8 cellular contexts compared by ENCODE assay signal in genomic region chr15:92693922-92694331, GRCh38. TPM values are rescaled to one million over a fixed set of nuclear protein-coding genes. Genes with fewer than 3 reads are reported as not detected.
DNase-seq lines count a peak whose midpoint lies in the region; ATAC-seq and TF ChIP-seq lines count a peak whose summit lies in the region.

No MANE protein-coding gene starts in this region.

- DNase-seq in AG04450 (ENCODE audit: low read depth, low spot score) (no peak), PC-9 (no peak), globus pallidus (ENCODE audit: low spot score) (peak; percentile 46), AG08396 (ENCODE audit: low spot score) (no peak)

- no peak overlapping the region for H2AFZ ChIP-seq in PC-9

- no TSS peak for BruUV-seq in PC-9 (replicated peaks; lab: Mats Ljungman, UMichigan)

- H3F3A ChIP-seq in PC-9 (ENCODE audit: insufficient read depth, low read depth), result no peaks in the 10 kb centered on the region

- no peaks in the 10 kb centered on the region for H3K36me3 ChIP-seq in PC-9 (ENCODE audit: low read depth)

- POLR2A ChIA-PET in AG04450 (lab: Yijun Ruan, JAX) (no interaction called here), PC-9 (lab: Charles Lee; ENCODE audit: unreplicated experiment) (no interaction called here)

- H3K27ac ChIP-seq in AG04450 (ENCODE audit: low read depth, low read length), result no peak overlapping the region
- H3K27ac ChIP-seq in PC-9, result no peak overlapping the region

- H3K4me2 ChIP-seq in PC-9, result no peak overlapping the region

- no peaks in the 10 kb centered on the region for H3K27me3 ChIP-seq in AG04450 (ENCODE audit: control insufficient read depth, insufficient read depth, low read length)
- no peaks in the 10 kb centered on the region for H3K27me3 ChIP-seq in PC-9 (ENCODE audit: insufficient read depth, low read depth)

- no peaks in the 10 kb centered on the region for H3K9me2 ChIP-seq in PC-9 (ENCODE audit: insufficient read depth)

- TF ChIP-seq CTCF in AG04450 (IDR thresholded peaks at IDR 0.05; ENCODE audit: low read depth, low read length) (peak; percentile 47), GM12873 (IDR thresholded peaks at IDR 0.05; ENCODE audit: insufficient read depth, low read depth, low read length, missing control alignments) (peak; percentile 31), PC-9 (conservative IDR thresholded peaks at IDR 0.05) (peak; percentile 39; the same call in 1 of the 2 replicates)

- ATAC-seq in HG02623 (IDR thresholded peaks at IDR 0.05; ENCODE audit: unreplicated experiment), result no peak
- ATAC-seq in HG03457 (IDR thresholded peaks at IDR 0.05; ENCODE audit: unreplicated experiment), result no peak
- ATAC-seq in HG03196 (IDR thresholded peaks at IDR 0.05; ENCODE audit: unreplicated experiment), result no peak

- H3K9me3 ChIP-seq in AG04450 (ENCODE audit: control insufficient read depth, insufficient read depth, low read length) (no peaks in the 10 kb centered on the region), PC-9 (ENCODE audit: insufficient read depth, low read depth) (no peaks in the 10 kb centered on the region)

- no peaks in the 10 kb centered on the region for H4K20me1 ChIP-seq in PC-9 (ENCODE audit: insufficient read depth)

- no peak overlapping the region for H3K4me3 ChIP-seq in AG04450 (ENCODE audit: low read depth, low read length)
- no peak overlapping the region for H3K4me3 ChIP-seq in PC-9

- intact Hi-C loops in PC-9 (cut with micrococcal nuclease; ENCODE audit: unreplicated experiment), result no loop called here

- no peaks in the 10 kb centered on the region for H3K79me2 ChIP-seq in PC-9 (ENCODE audit: low read depth)

- H3K4me1 ChIP-seq in PC-9 (replicated peaks; ENCODE audit: insufficient read depth), result no peaks in the 10 kb centered on the region

- CTCF ChIA-PET in AG04450 (lab: Charles Lee) (no interaction called here), PC-9 (lab: Charles Lee) (no interaction called here)

RNA-seq across cellular contexts. Expression of gene FAM174B, which starts 38.4 kb away (rescaled TPM):
- 2.1 and 4.3 TPM in 2 replicates for polyA plus RNA-seq in AG04450 (2011; rRNA removed)
- 4.6 and 11.0 TPM in 2 replicates for polyA minus RNA-seq in AG04450 (2011; rRNA and poly(A)+ RNA removed)
- total RNA-seq in PC-9 (2021), result 77.5 and 90.3 TPM in 2 replicates
